In genomic region chr5:178207917-178208280, GRCh38 we compare ENCODE assay signal across 13 cellular contexts. TPM values are rescaled to one million over a fixed set of nuclear protein-coding genes. Genes with fewer than 3 reads are reported as not detected.
A peak's percentile ranks its signal among the peaks of the same experiment; 100 is the strongest.
DNase-seq lines count a peak whose midpoint lies in the region; ATAC-seq, FAIRE-seq and TF ChIP-seq lines count a peak whose summit lies in the region.
"Had no signal": no experiment of that assay in that cellular context is flagged by ENCODE, and none has a peak within 500 bp of the region (broad histone marks: within the 10 kb centered on the region; RNA-seq: fewer than 3 reads in every experiment).

No MANE protein-coding gene starts in this region.

- TF ChIP-seq POLR2A in A549 (IDR thresholded peaks at IDR 0.05; ENCODE audit: low read length): no peak

- H3K79me2 ChIP-seq in GM23248 (ENCODE audit: insufficient read depth): peaks cover 71% of the 10 kb centered on the region

- H3K4me1 Mint-ChIP-seq in activated T-helper 2 cell treated with anti-CD3 and anti-CD28 coated beads, Interferon-gamma antibody, Interleukin-2, Interleukin-4, amounts not matched to agents 10 μg/mL and 5 μg/mL and 100 μg/mL, durations not matched to agents 14 hours and 24 hours and 36 hours (ENCODE audit: low read depth): peaks cover 27% of the 10 kb centered on the region

- no peaks in the 10 kb centered on the region for H3K9me3 Mint-ChIP-seq in activated T-helper 2 cell treated with anti-CD3 and anti-CD28 coated beads, Interferon-gamma antibody, Interleukin-2, Interleukin-4, amounts not matched to agents 10 μg/mL and 5 μg/mL and 100 μg/mL, durations not matched to agents 14 hours and 24 hours and 36 hours

- no peaks in the 10 kb centered on the region for H3K9me2 ChIP-seq in GM23248 (ENCODE audit: insufficient read depth)

- POLR2A ChIA-PET in A549 (lab: Yijun Ruan, JAX): no interaction called here

- ATAC-seq in A549 (no peak), HG02642 (IDR thresholded peaks at IDR 0.05; ENCODE audit: poor library complexity, unreplicated experiment) (no peak), GM21423 (IDR thresholded peaks at IDR 0.05; ENCODE audit: unreplicated experiment) (no peak)

- no peak overlapping the region for H3K9ac ChIP-seq in GM23248

- H3K36me3 ChIP-seq in GM23248 (ENCODE audit: low read depth) (peaks cover 56% of the 10 kb centered on the region; the same call in 1 of the 2 replicates), muscle layer of duodenum (ENCODE audit: control insufficient read depth in 1 of 2, insufficient read depth in 2 of 2, low read length in 2 of 2) (peaks cover 63 to 67% of the 10 kb centered on the region in 2 donors)

- CTCF ChIA-PET in A549 (lab: Yijun Ruan, JAX): interaction anchor here (0.9 kb wide), 1 partner anchor 17 kb away, joined by 3 read pairs; no protein-coding TSS in a partner anchor

- peaks cover 62% of the 10 kb centered on the region for H3F3A ChIP-seq in GM23248 (ENCODE audit: insufficient read depth)

- H3K9me3 ChIP-seq in A549 (no peaks in the 10 kb centered on the region), GM23248 (ENCODE audit: low read depth) (no peaks in the 10 kb centered on the region), muscle layer of duodenum (ENCODE audit: control insufficient read depth in 1 of 2, low read length in 2 of 2) (no peaks in the 10 kb centered on the region)

- no peak for TF ChIP-seq CTCF in A549 (IDR thresholded peaks at IDR 0.05)

- no peak for TF ChIP-seq EP300 in A549 (IDR thresholded peaks at IDR 0.05)

- H3K4me3 ChIP-seq in A549 (no peak overlapping the region), GM23248 (no peak overlapping the region), muscle layer of duodenum (ENCODE audit: low read depth in 1 of 2, low read length in 2 of 2) (no peak overlapping the region)

- H3K36me3 Mint-ChIP-seq in activated T-helper 2 cell treated with anti-CD3 and anti-CD28 coated beads, Interferon-gamma antibody, Interleukin-2, Interleukin-4, amounts not matched to agents 10 μg/mL and 5 μg/mL and 100 μg/mL, durations not matched to agents 14 hours and 24 hours and 36 hours (ENCODE audit: low read depth): peaks cover 80% of the 10 kb centered on the region

- no peak for FAIRE-seq in A549 (lab: Jason Lieb, UNC)

- H3K4me1 ChIP-seq in A549: peaks cover 26% of the 10 kb centered on the region
- peaks cover 16% of the 10 kb centered on the region; the same call in 1 of the 2 replicates for H3K4me1 ChIP-seq in GM23248 (ENCODE audit: insufficient read depth)
- peaks cover 22 to 25% of the 10 kb centered on the region in 2 donors for H3K4me1 ChIP-seq in muscle layer of duodenum (ENCODE audit: control insufficient read depth in 1 of 2, insufficient read depth in 2 of 2, low read length in 2 of 2)

- peak overlapping the region; percentile 48 for H3K4me3 Mint-ChIP-seq in activated T-helper 2 cell treated with anti-CD3 and anti-CD28 coated beads, Interferon-gamma antibody, Interleukin-2, Interleukin-4, amounts not matched to agents 10 μg/mL and 5 μg/mL and 100 μg/mL, durations not matched to agents 14 hours and 24 hours and 36 hours (ENCODE audit: low read depth)

- TF ChIP-seq RAD21 in A549 (conservative IDR thresholded peaks at IDR 0.05 in 1 of 2, IDR thresholded peaks at IDR 0.05 in 1 of 2): no peak

- H3K4me2 ChIP-seq in A549 (peak overlapping the region; percentile 30; the same call in 1 of the 3 replicates), GM23248 (ENCODE audit: unreplicated experiment) (no peak overlapping the region)

- in situ Hi-C loops in GM23248 (cut with MboI): no loop called here

- H4K20me1 ChIP-seq in GM23248 (ENCODE audit: insufficient read depth): peaks cover 25% of the 10 kb centered on the region

- whole genome bisulfite sequencing in A549 (ENCODE audit: missing lambda C conversion rate): 100% methylated on average over 1 of the region's 1 CpG
- 71 to 83% methylated on average over 1 of the region's 1 CpG for WGBS in GM23248 (ENCODE audit: low coverage in 1 of 2, low lambda C conversion rate in 2 of 2, missing lambda C conversion rate in 2 of 2), 2 experiments

- no peak overlapping the region for H2AFZ ChIP-seq in GM23248

- peaks cover 2% of the 10 kb centered on the region for H3K27me3 Mint-ChIP-seq in activated T-helper 2 cell treated with anti-CD3 and anti-CD28 coated beads, Interferon-gamma antibody, Interleukin-2, Interleukin-4, amounts not matched to agents 10 μg/mL and 5 μg/mL and 100 μg/mL, durations not matched to agents 14 hours and 24 hours and 36 hours (ENCODE audit: low read depth)

- intact Hi-C loops in activated T-helper 2 cell treated with anti-CD3 and anti-CD28 coated beads, Interferon-gamma antibody, Interleukin-2, Interleukin-4, amounts not matched to agents 10 μg/mL and 5 μg/mL and 100 μg/mL, durations not matched to agents 14 hours and 24 hours and 36 hours (cut with micrococcal nuclease): loop anchor here (10.0 kb wide), 2 partner anchors 613 to 1203 kb away; partner anchors contain the start of genes TMED9 and UIMC1

- H3K27ac ChIP-seq in A549: no peak overlapping the region
- H3K27ac ChIP-seq in GM23248: peak overlapping the region; percentile 11; the same call in 1 of the 2 replicates
- peak overlapping the region; percentile 81 for H3K27ac ChIP-seq in muscle layer of duodenum (ENCODE audit: low read length)

- DNase-seq in A549 (ENCODE audit: low read depth in 1 of 2, low spot score in 1 of 2) (no peak), GM23248 (no peak), SKM-1 (lab: John Stamatoyannopoulos, UW; ENCODE audit: unreplicated experiment) (no peak), cerebellum (ENCODE audit: low spot score) (no peak)
- no peak for DNase-seq in activated T-helper 2 cell treated with anti-CD3 and anti-CD28 coated beads, Interferon-gamma antibody, Interleukin-2, Interleukin-4, amounts not matched to agents 10 μg/mL and 5 μg/mL and 100 μg/mL, durations not matched to agents 14 hours and 24 hours and 36 hours (ENCODE audit: low spot score)
- DNase-seq: anterior cingulate cortex, NCI-H524 treated with DMSO at 0.1 percent for 48 hours, T1000 had no signal

- H3K27me3 ChIP-seq in GM23248 (replicated peaks; ENCODE audit: insufficient read depth): no peaks in the 10 kb centered on the region
- no peaks in the 10 kb centered on the region for H3K27me3 ChIP-seq in muscle layer of duodenum (ENCODE audit: low read depth, low read length)

- peak overlapping the region; percentile 23 for H3K27ac Mint-ChIP-seq in activated T-helper 2 cell treated with anti-CD3 and anti-CD28 coated beads, Interferon-gamma antibody, Interleukin-2, Interleukin-4, amounts not matched to agents 10 μg/mL and 5 μg/mL and 100 μg/mL, durations not matched to agents 14 hours and 24 hours and 36 hours

TF ChIP-seq in A549, 52 proteins besides CTCF, POLR2A, EP300 and RAD21:
- TF ChIP-seq HDAC2 (IDR thresholded peaks at IDR 0.05): no peak
- TF ChIP-seq TP53 (CRISPR knock-in tag; IDR thresholded peaks at IDR 0.05): no peak
- no peak for TF ChIP-seq TFCP2L1 (CRISPR knock-in tag; IDR thresholded peaks at IDR 0.05)
TF ChIP-seq in A549: peak in this region for 0.

RNA-seq across cellular contexts. Expression of gene HNRNPAB, which starts 3.6 kb away (rescaled TPM):
- polyA plus RNA-seq in A549 (2011; rRNA removed): 140 and 200 TPM in 2 replicates
- 249 and 266 TPM in 2 replicates for polyA plus RNA-seq in A549 (2012; cell fraction: cytosol; rRNA removed)
- 149 and 201 TPM in 2 replicates for polyA plus RNA-seq in A549 (2012; cell fraction: nucleus; rRNA removed)
- polyA plus RNA-seq in A549 (2017; fragmentation: RNase III; extraction: RNeasy Plus Mini Kit Qiagen cat#74134 plus additional on column Dnase treatment): 338 to 354 TPM (median 352 TPM) in 3 replicates
- 68.2 and 74.0 TPM in 2 replicates for polyA minus RNA-seq in A549 (2011; rRNA and poly(A)+ RNA removed)
- total RNA-seq in GM23248 (2014; rRNA removed; shearing (Covaris generic)): 47.6 and 53.4 TPM in 2 replicates
- 111 and 117 TPM in 2 replicates for polyA plus RNA-seq in GM23248 (2016; fragmentation: Nextera tagmentation; extraction: Ambion mirVana)
- total RNA-seq in activated T-helper 2 cell treated with anti-CD3 and anti-CD28 coated beads, Interferon-gamma antibody, Interleukin-2, Interleukin-4, amounts not matched to agents 10 μg/mL and 5 μg/mL and 100 μg/mL, durations not matched to agents 14 hours and 24 hours and 36 hours: 393 and 403 TPM in 2 replicates
- total RNA-seq in cerebellum: 37.9 TPM

RNA-seq across cellular contexts. Expression of gene GMCL2, which starts 20.7 kb away (rescaled TPM):
- polyA plus RNA-seq in A549 (2011; rRNA removed) (not detected in 2 replicates), A549 (2017; fragmentation: RNase III; extraction: RNeasy Plus Mini Kit Qiagen cat#74134 plus additional on column Dnase treatment) (not detected in 3 replicates), GM23248 (2016; fragmentation: Nextera tagmentation; extraction: Ambion mirVana) (not detected in 2 replicates)
- polyA plus RNA-seq in A549 (2012; cell fraction: cytosol; rRNA removed): not detected in 2 replicates
- polyA plus RNA-seq in A549 (2012; cell fraction: nucleus; rRNA removed): not detected in 2 replicates
- not detected in 2 replicates for polyA minus RNA-seq in A549 (2011; rRNA and poly(A)+ RNA removed)
- not detected in 2 replicates for total RNA-seq in GM23248 (2014; rRNA removed; shearing (Covaris generic))
- total RNA-seq in activated T-helper 2 cell treated with anti-CD3 and anti-CD28 coated beads, Interferon-gamma antibody, Interleukin-2, Interleukin-4, amounts not matched to agents 10 μg/mL and 5 μg/mL and 100 μg/mL, durations not matched to agents 14 hours and 24 hours and 36 hours: not detected in 2 replicates
- not detected for total RNA-seq in cerebellum
- total RNA-seq: left lobe of liver, temporal lobe had no signal

RNA-seq across cellular contexts. Expression of gene PHYKPL, which starts 24.7 kb away (rescaled TPM):
- polyA plus RNA-seq in A549 (2011; rRNA removed): 21.9 and 24.6 TPM in 2 replicates
- 19.3 and 20.6 TPM in 2 replicates for polyA plus RNA-seq in A549 (2012; cell fraction: cytosol; rRNA removed)
- polyA plus RNA-seq in A549 (2012; cell fraction: nucleus; rRNA removed): 66.2 and 68.7 TPM in 2 replicates
- 12.5 to 13.9 TPM (median 13.0 TPM) in 3 replicates for polyA plus RNA-seq in A549 (2017; fragmentation: RNase III; extraction: RNeasy Plus Mini Kit Qiagen cat#74134 plus additional on column Dnase treatment)
- polyA minus RNA-seq in A549 (2011; rRNA and poly(A)+ RNA removed): 60.3 and 65.1 TPM in 2 replicates
- 12.1 and 28.9 TPM in 2 replicates for total RNA-seq in GM23248 (2014; rRNA removed; shearing (Covaris generic))
- polyA plus RNA-seq in GM23248 (2016; fragmentation: Nextera tagmentation; extraction: Ambion mirVana): 18.4 and 22.9 TPM in 2 replicates
- total RNA-seq in activated T-helper 2 cell treated with anti-CD3 and anti-CD28 coated beads, Interferon-gamma antibody, Interleukin-2, Interleukin-4, amounts not matched to agents 10 μg/mL and 5 μg/mL and 100 μg/mL, durations not matched to agents 14 hours and 24 hours and 36 hours: 87.4 and 92.0 TPM in 2 replicates
- 32.4 TPM for total RNA-seq in cerebellum

RNA-seq across cellular contexts. Expression of gene NHP2, which starts 54.2 kb away (rescaled TPM):
- 177 and 205 TPM in 2 replicates for polyA plus RNA-seq in A549 (2011; rRNA removed)
- 436 and 477 TPM in 2 replicates for polyA plus RNA-seq in A549 (2012; cell fraction: cytosol; rRNA removed)
- polyA plus RNA-seq in A549 (2012; cell fraction: nucleus; rRNA removed): 208 and 240 TPM in 2 replicates
- 553 to 612 TPM (median 555 TPM) in 3 replicates for polyA plus RNA-seq in A549 (2017; fragmentation: RNase III; extraction: RNeasy Plus Mini Kit Qiagen cat#74134 plus additional on column Dnase treatment)
- polyA minus RNA-seq in A549 (2011; rRNA and poly(A)+ RNA removed): 54.4 and 73.5 TPM in 2 replicates
- total RNA-seq in GM23248 (2014; rRNA removed; shearing (Covaris generic)): 203 and 221 TPM in 2 replicates
- polyA plus RNA-seq in GM23248 (2016; fragmentation: Nextera tagmentation; extraction: Ambion mirVana): 232 and 237 TPM in 2 replicates
- total RNA-seq in activated T-helper 2 cell treated with anti-CD3 and anti-CD28 coated beads, Interferon-gamma antibody, Interleukin-2, Interleukin-4, amounts not matched to agents 10 μg/mL and 5 μg/mL and 100 μg/mL, durations not matched to agents 14 hours and 24 hours and 36 hours: 221 and 228 TPM in 2 replicates
- total RNA-seq in cerebellum: 55.8 TPM

Comparison
In these comparisons a context has a peak if more than half of its experiments do, and no peak if none do; other contexts are left out.
1. H3K27ac ChIP-seq: peak in GM23248 (single experiment) and muscle layer of duodenum (single experiment); none in A549 (0 of 2).